Comparison of ENCODE assay signal across 1 cellular context in genomic region chr1:3896396-3897000, GRCh38.
TF ChIP-seq lines count a peak whose summit lies in the region.

No MANE protein-coding gene starts in this region.

TF ChIP-seq in H1, 55 proteins besides CTCF, POLR2A, EP300 and RAD21:
- TF ChIP-seq KDM4A (IDR thresholded peaks at IDR 0.05; ENCODE audit: low read depth, low read length, severe bottlenecking) (no peak), MAX (IDR thresholded peaks at IDR 0.05) (no peak), HDAC6 (IDR thresholded peaks at IDR 0.05; ENCODE audit: low read depth, low read length) (no peak), CEBPB (IDR thresholded peaks at IDR 0.05; ENCODE audit: low read depth, low read length) (no peak), ATF2 (IDR thresholded peaks at IDR 0.05; ENCODE audit: low read length) (no peak), RNF2 (IDR thresholded peaks at IDR 0.05; ENCODE audit: borderline replicate concordance, low read depth, low read length, missing control alignments, poor library complexity, severe bottlenecking) (no peak), HDAC2 (IDR thresholded peaks at IDR 0.05; ENCODE audit: borderline replicate concordance in 1 of 2, low read depth in 2 of 2, low read length in 2 of 2) (no peak), TEAD4 (IDR thresholded peaks at IDR 0.05; ENCODE audit: low read depth, low read length) (no peak), SP2 (IDR thresholded peaks at IDR 0.05; ENCODE audit: low read length) (no peak), SIRT6 (IDR thresholded peaks at IDR 0.05; ENCODE audit: low read length) (no peak), FOSL1 (IDR thresholded peaks at IDR 0.05; ENCODE audit: insufficient read depth, low read depth, low read length) (no peak), YY1 (IDR thresholded peaks at IDR 0.05; ENCODE audit: low read depth, low read length) (no peak)
